13 cellular contexts compared by ENCODE assay signal in the genomic region with DNA sequence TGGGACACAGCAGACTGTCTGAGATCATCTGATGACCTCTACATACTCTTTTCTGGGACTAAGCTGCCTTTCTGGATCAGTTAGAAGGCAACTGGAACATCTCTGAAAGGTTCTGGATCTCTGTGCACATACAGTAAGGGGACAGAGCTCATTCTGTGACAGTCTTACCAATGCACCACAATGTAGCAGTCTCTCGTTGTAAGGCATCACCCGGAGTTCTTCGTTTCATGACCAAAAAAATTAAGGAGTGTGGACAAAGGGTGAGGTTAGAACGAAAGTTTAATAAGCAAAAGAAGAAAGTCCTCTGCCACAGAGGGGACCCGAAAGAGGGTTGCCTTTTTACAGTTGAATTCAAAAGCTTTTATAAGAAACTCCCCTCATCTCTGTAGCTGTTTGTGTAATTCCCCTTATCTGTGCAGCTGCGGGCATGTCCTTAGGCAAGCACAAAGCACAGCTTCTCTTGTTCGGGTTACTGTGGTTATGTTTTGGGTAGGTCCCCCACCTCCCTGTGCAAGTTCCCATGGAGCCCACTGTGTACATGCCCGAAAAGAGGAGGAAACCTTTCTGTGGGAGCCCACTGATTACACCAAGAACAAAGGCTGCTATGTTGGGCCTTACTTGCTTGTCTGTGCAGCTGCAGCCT. TPM values are rescaled to one million over a fixed set of nuclear protein-coding genes. Genes with fewer than 3 reads are reported as not detected.
DNase-seq lines count a peak whose midpoint lies in the region; ATAC-seq, FAIRE-seq and TF ChIP-seq lines count a peak whose summit lies in the region.
"Had no signal": no experiment of that assay in that cellular context is flagged by ENCODE, and none has a peak within 500 bp of the region (broad histone marks: within the 10 kb centered on the region; RNA-seq: fewer than 3 reads in every experiment).

No MANE protein-coding gene starts in this region.

- H3K27me3 ChIP-seq in esophagus squamous epithelium = peaks cover 0 to 47% (median 0%) of the 10 kb centered on the region in 4 donors

- no peaks in the 10 kb centered on the region for H3K36me3 ChIP-seq in esophagus squamous epithelium

- TF ChIP-seq CTCF in esophagus squamous epithelium (IDR thresholded peaks at IDR 0.05) = no peak

- intact Hi-C loops in esophagus squamous epithelium (cut with DNase I) = no loop called here

- peaks cover 0 to under 1% (median 0%) of the 10 kb centered on the region in 3 donors for H3K4me1 ChIP-seq in esophagus squamous epithelium
- H3K4me1 ChIP-seq: A549 had no signal

- peak overlapping the region; percentile 88 for H3K27ac ChIP-seq in caudate nucleus (ENCODE audit: low read depth, low read length)
- H3K27ac ChIP-seq in esophagus squamous epithelium = no peak overlapping the region
- H3K27ac ChIP-seq: A549 had no signal

- no peaks in the 10 kb centered on the region for H3K9me3 ChIP-seq in esophagus squamous epithelium
- H3K9me3 ChIP-seq: A549 had no signal

- DNase-seq in Ammon's horn (ENCODE audit: low spot score) (peak; percentile 64), caudate nucleus (lab: John Stamatoyannopoulos, UW) (peak in 38 of 61 donors; percentile 5 to 67 (median 18)), ecto neural progenitor cell (ENCODE audit: low spot score) (no peak), SW480 (ENCODE audit: low spot score) (no peak), esophagus squamous epithelium (lab: John Stamatoyannopoulos, UW) (no peak), HTR-8/SVneo (ENCODE audit: insufficient read length, low spot score) (no peak)
- DNase-seq: activated CD4-positive, alpha-beta T cell treated with anti-CD3 and anti-CD28 coated beads for 1 hour; kidney; NCI-H1092; stimulated activated CD8-positive, alpha-beta memory T cell treated with anti-CD3 and anti-CD28 coated beads, Interleukin-4, amount 100 ng/mL, for 48 hours had no signal

- no peak for TF ChIP-seq POLR2A in esophagus squamous epithelium (IDR thresholded peaks at IDR 0.05)

- ATAC-seq in GM19438 (IDR thresholded peaks at IDR 0.05; ENCODE audit: low read depth, unreplicated experiment) (peak; percentile 71), HG03025 (IDR thresholded peaks at IDR 0.05; ENCODE audit: low FRiP score, unreplicated experiment) (peak; percentile 52)
- ATAC-seq: A549 had no signal

- no peak for FAIRE-seq in HTR-8/SVneo (lab: Jason Lieb, UNC)
- FAIRE-seq: A549 had no signal

- H3K4me3 ChIP-seq in esophagus squamous epithelium = no peak overlapping the region
- H3K4me3 ChIP-seq: A549 had no signal

- 52 to 57% methylated on average over 7 to 8 of the region's 8 CpGs for WGBS in esophagus squamous epithelium, 2 donors

RNA-seq across cellular contexts. Expression of a gene that starts 53.2 kb away (rescaled TPM):
- under 1 TPM in 2 of 4 donors, not detected in 2; 0.09 to 0.19 TPM for total RNA-seq in esophagus squamous epithelium

Comparison
In these comparisons a context has a peak if more than half of its experiments do, and no peak if none do; other contexts are left out.
1. DNase-seq: peak in Ammon's horn (single experiment) and caudate nucleus (38 of 61); none in ecto neural progenitor cell (single experiment), SW480 (single experiment), esophagus squamous epithelium (single experiment) and HTR-8/SVneo (single experiment).